In genomic region chr1:16392740-16393139, GRCh38 we compare ENCODE assay signal across 17 cellular contexts. TPM values are rescaled to one million over a fixed set of nuclear protein-coding genes. Genes with fewer than 3 reads are reported as not detected.
DNase-seq lines count a peak whose midpoint lies in the region; ATAC-seq, FAIRE-seq and TF ChIP-seq lines count a peak whose summit lies in the region.
"Had no signal": no experiment of that assay in that cellular context is flagged by ENCODE, and none has a peak within 500 bp of the region (broad histone marks: within the 10 kb centered on the region; RNA-seq: fewer than 3 reads in every experiment).

No MANE protein-coding gene starts in this region.

- H3K4me1 Mint-ChIP-seq in CD4-positive, CD25-positive, alpha-beta regulatory T cell: peaks cover 6 to 42% (median 36%) of the 10 kb centered on the region in 4 donors
- H3K4me1 Mint-ChIP-seq in chondrocyte (ENCODE audit: low read depth) (peaks cover 46% of the 10 kb centered on the region), nephron (peaks cover 30% of the 10 kb centered on the region)

- no peak overlapping the region for H3K14ac ChIP-seq in IMR-90 (replicated peaks; ENCODE audit: low read depth, low read length)

- ATAC-seq in CD4-positive, CD25-positive, alpha-beta regulatory T cell (ENCODE audit: low read depth in 2 of 2): no peak
- ATAC-seq in IMR-90 (ENCODE audit: low read depth): no peak
- no peak for ATAC-seq in GM18511 (IDR thresholded peaks at IDR 0.05; ENCODE audit: unreplicated experiment)

- no peak overlapping the region for H3K4me3 Mint-ChIP-seq in CD4-positive, CD25-positive, alpha-beta regulatory T cell
- no peak overlapping the region for H3K4me3 Mint-ChIP-seq in chondrocyte (ENCODE audit: unreplicated experiment)
- H3K4me3 Mint-ChIP-seq in nephron: no peak overlapping the region
- H3K4me3 Mint-ChIP-seq: activated CD4-positive, alpha-beta T cell treated with anti-CD3 and anti-CD28 coated beads, Interleukin-2, amount 10 ng/mL, durations not matched to agents 24 days and 14 days had no signal

- peak overlapping the region in 2 of 3 donors; percentile 68 to 83 for H3K27ac Mint-ChIP-seq in CD4-positive, CD25-positive, alpha-beta regulatory T cell
- H3K27ac Mint-ChIP-seq in chondrocyte (ENCODE audit: unreplicated experiment) (peak overlapping the region; percentile 33), nephron (peak overlapping the region in 2 of 3 experiments; percentile 21 to 34)

- no peaks in the 10 kb centered on the region for H3K27me3 ChIP-seq in CD4-positive, CD25-positive, alpha-beta regulatory T cell (ENCODE audit: control insufficient read depth, insufficient read depth, low read length)
- no peaks in the 10 kb centered on the region for H3K27me3 ChIP-seq in IMR-90 (ENCODE audit: control insufficient read depth, insufficient read depth, low read length)

- FAIRE-seq in frontal cortex (lab: Jason Lieb, UNC): no peak
- FAIRE-seq: kidney had no signal

- H4K20me1 ChIP-seq in IMR-90 (ENCODE audit: insufficient read depth, low read length): peaks cover 55% of the 10 kb centered on the region

- no peaks in the 10 kb centered on the region for H3K27me3 Mint-ChIP-seq in CD4-positive, CD25-positive, alpha-beta regulatory T cell
- H3K27me3 Mint-ChIP-seq in chondrocyte (ENCODE audit: low read depth) (no peaks in the 10 kb centered on the region), nephron (ENCODE audit: low read depth) (no peaks in the 10 kb centered on the region)
- H3K27me3 Mint-ChIP-seq: activated CD4-positive, alpha-beta T cell treated with anti-CD3 and anti-CD28 coated beads, Interleukin-2, amount 10 ng/mL, durations not matched to agents 24 days and 14 days had no signal

- dilution Hi-C loops in IMR-90 (cut with HindIII; ENCODE audit: low sequenced_read_pairs, unreplicated experiment): no loop called here

- in situ Hi-C loops in IMR-90 (cut with MboI; ENCODE audit: low sequenced_read_pairs): no loop called here

- peaks cover 47% of the 10 kb centered on the region for H3K36me3 ChIP-seq in CD4-positive, CD25-positive, alpha-beta regulatory T cell (ENCODE audit: control insufficient read depth, insufficient read depth, low read length)
- H3K36me3 ChIP-seq in IMR-90 (ENCODE audit: control insufficient read depth, insufficient read depth, low read length): peaks cover 26% of the 10 kb centered on the region

- BruUV-seq in IMR-90 (replicated peaks; lab: Mats Ljungman, UMichigan): no TSS peak

- no peak for TF ChIP-seq RAD21 in IMR-90 (IDR thresholded peaks at IDR 0.05; ENCODE audit: low read length)

- H3K56ac ChIP-seq in IMR-90 (ENCODE audit: extremely low read depth, insufficient read depth, low read length): no peak overlapping the region

- H4K91ac ChIP-seq in IMR-90 (ENCODE audit: insufficient read depth, low read depth, low read length): no peak overlapping the region

- no peak overlapping the region for H3K4me3 ChIP-seq in CD4-positive, CD25-positive, alpha-beta regulatory T cell (ENCODE audit: low read depth, low read length)
- no peak overlapping the region for H3K4me3 ChIP-seq in IMR-90 (ENCODE audit: insufficient read depth, low read depth, low read length)
- H3K4me3 ChIP-seq: skin epidermis had no signal

- no peak overlapping the region for H3K23ac ChIP-seq in IMR-90 (ENCODE audit: low read depth, low read length)

- no peaks in the 10 kb centered on the region for H3K9me3 ChIP-seq in CD4-positive, CD25-positive, alpha-beta regulatory T cell (ENCODE audit: control insufficient read depth in 2 of 2, low read length in 2 of 2)
- no peaks in the 10 kb centered on the region for H3K9me3 ChIP-seq in IMR-90 (ENCODE audit: control insufficient read depth, insufficient read depth, low read length)
- H3K9me3 ChIP-seq: Caco-2 had no signal

- intact Hi-C loops in IMR-90 (cut with micrococcal nuclease): no loop called here

- H2BK5ac ChIP-seq in IMR-90 (ENCODE audit: low read depth, low read length, poor library complexity, severe bottlenecking): no peak overlapping the region

- H2AFZ ChIP-seq in IMR-90 (replicated peaks; ENCODE audit: low read length, poor library complexity): no peak overlapping the region

- no peak overlapping the region for H3K9ac ChIP-seq in IMR-90 (ENCODE audit: low read depth, low read length)

- TF ChIP-seq CTCF in IMR-90 (conservative IDR thresholded peaks at IDR 0.05; ENCODE audit: low read depth, low read length): no peak
- TF ChIP-seq CTCF in chondrocyte (IDR thresholded peaks at IDR 0.05): no peak
- TF ChIP-seq CTCF in nephron (IDR thresholded peaks at IDR 0.05; ENCODE audit: unreplicated experiment in 3 of 3): no peak

- H3K18ac ChIP-seq in IMR-90 (ENCODE audit: low read depth, low read length): no peak overlapping the region

- peaks cover 28 to 82% of the 10 kb centered on the region in 2 experiments; a peak in 3 of 4 replicates for H3K79me1 ChIP-seq in IMR-90 (ENCODE audit: low read depth in 1 of 2, low read length in 2 of 2)

- H3K9me1 ChIP-seq in IMR-90 (ENCODE audit: insufficient read depth, low read length): peaks cover 37% of the 10 kb centered on the region

- 80% methylated on average over 1 of the region's 4 CpGs; no CpG with 5 or more reads in 1 of the 2 experiments for WGBS in IMR-90 (ENCODE audit: extremely low coverage in 2 of 2, insufficient read length in 1 of 2), 2 experiments

- H4K8ac ChIP-seq in IMR-90 (ENCODE audit: low read depth in 2 of 2, low read length in 2 of 2): no peak overlapping the region

- CTCF ChIA-PET in IMR-90 (lab: Yijun Ruan, JAX): no interaction called here

- POLR2A ChIA-PET in IMR-90 (lab: Charles Lee; ENCODE audit: unreplicated experiment): no interaction called here

- H2BK15ac ChIP-seq in IMR-90 (ENCODE audit: low read depth, low read length): no peak overlapping the region

- peaks cover 18% of the 10 kb centered on the region for H3K36me3 Mint-ChIP-seq in CD4-positive, CD25-positive, alpha-beta regulatory T cell
- peaks cover 9% of the 10 kb centered on the region for H3K36me3 Mint-ChIP-seq in chondrocyte (ENCODE audit: low read depth)
- peaks cover 36% of the 10 kb centered on the region for H3K36me3 Mint-ChIP-seq in nephron (ENCODE audit: low read depth)

- no peak overlapping the region for H2BK20ac ChIP-seq in IMR-90 (ENCODE audit: low read depth, low read length)

- H3K4me2 ChIP-seq in IMR-90 (ENCODE audit: low read depth, low read length): no peak overlapping the region

- H2AK5ac ChIP-seq in IMR-90 (ENCODE audit: low read depth, low read length): no peak overlapping the region

- no peak for TF ChIP-seq POLR2A in IMR-90 (IDR thresholded peaks at IDR 0.05; ENCODE audit: low read depth, low read length)

- H3K27ac ChIP-seq in CD4-positive, CD25-positive, alpha-beta regulatory T cell (ENCODE audit: insufficient read depth, low read length, poor library complexity, severe bottlenecking): no peak overlapping the region
- no peak overlapping the region for H3K27ac ChIP-seq in IMR-90 (ENCODE audit: insufficient read depth, low read length)
- H3K27ac ChIP-seq: skin epidermis had no signal

- DNase-seq in CD4-positive, CD25-positive, alpha-beta regulatory T cell: no peak
- peak; percentile 38 for DNase-seq in IMR-90
- DNase-seq in chondrocyte (ENCODE audit: low spot score): no peak
- DNase-seq in NOMO-1 treated with DMSO at 0.1 percent for 48 hours (lab: John Stamatoyannopoulos, UW; ENCODE audit: unreplicated experiment): no peak
- DNase-seq in hepatic stellate cell (ENCODE audit: low spot score): no peak
- DNase-seq in frontal cortex (ENCODE audit: low spot score in 2 of 2): no peak
- DNase-seq: Caco-2, kidney, NCI-H1105, OCI-M1, SW 1271 had no signal

- H3K4me1 ChIP-seq in CD4-positive, CD25-positive, alpha-beta regulatory T cell (ENCODE audit: control insufficient read depth, insufficient read depth, low read length, poor library complexity, severe bottlenecking): peaks cover 28% of the 10 kb centered on the region
- peaks cover 25% of the 10 kb centered on the region for H3K4me1 ChIP-seq in IMR-90 (ENCODE audit: control insufficient read depth, insufficient read depth, low read length)
- H3K4me1 ChIP-seq: Caco-2 had no signal

- no peak overlapping the region for H3K4ac ChIP-seq in IMR-90 (ENCODE audit: low read depth, low read length)

- no peak overlapping the region for H4K5ac ChIP-seq in IMR-90 (ENCODE audit: low read depth, low read length)

- H3K9me3 Mint-ChIP-seq in CD4-positive, CD25-positive, alpha-beta regulatory T cell: no peaks in the 10 kb centered on the region
- H3K9me3 Mint-ChIP-seq in chondrocyte (ENCODE audit: low read depth) (no peaks in the 10 kb centered on the region), nephron (no peaks in the 10 kb centered on the region)
- H3K9me3 Mint-ChIP-seq: activated CD4-positive, alpha-beta T cell treated with anti-CD3 and anti-CD28 coated beads, Interleukin-2, amount 10 ng/mL, durations not matched to agents 24 days and 14 days had no signal

- no peak overlapping the region for H2BK120ac ChIP-seq in IMR-90 (ENCODE audit: low read depth, low read length)

- no peak overlapping the region for H2AK9ac ChIP-seq in IMR-90 (replicated peaks; ENCODE audit: low read depth, low read length, poor library complexity)

RNA-seq across cellular contexts. Expression of gene SZRD1, which starts 25.7 kb away (rescaled TPM):
- 136 TPM for total RNA-seq in CD4-positive, CD25-positive, alpha-beta regulatory T cell
- 10 to 100 TPM; 36.9 to 54.5 (median 44.6) TPM for polyA plus RNA-seq in CD4-positive, CD25-positive, alpha-beta regulatory T cell
- total RNA-seq in IMR-90 (2012; rRNA removed) (104 and 119 TPM in 2 replicates), chondrocyte (113 to 117 TPM (median 113 TPM) in 3 replicates), frontal cortex (4.1 TPM)
- polyA plus RNA-seq in IMR-90 (2012; rRNA removed): 140 and 149 TPM in 2 replicates
- polyA plus RNA-seq in IMR-90 (2012; cell fraction: cytosol; rRNA removed): 98.0 and 110 TPM in 2 replicates
- 71.0 and 75.7 TPM in 2 replicates for polyA plus RNA-seq in IMR-90 (2012; cell fraction: nucleus; rRNA removed; ENCODE audit: low replicate concordance)

RNA-seq across cellular contexts. Expression of gene FBXO42, which starts 40.5 kb away (rescaled TPM):
- total RNA-seq in CD4-positive, CD25-positive, alpha-beta regulatory T cell: 22.0 TPM
- polyA plus RNA-seq in CD4-positive, CD25-positive, alpha-beta regulatory T cell: 10 to 100 TPM; 13.5 to 23.2 (median 21.5) TPM
- 11.4 and 12.0 TPM in 2 replicates for total RNA-seq in IMR-90 (2012; rRNA removed)
- 18.8 and 19.6 TPM in 2 replicates for polyA plus RNA-seq in IMR-90 (2012; rRNA removed)
- polyA plus RNA-seq in IMR-90 (2012; cell fraction: cytosol; rRNA removed): 14.5 and 15.0 TPM in 2 replicates
- polyA plus RNA-seq in IMR-90 (2012; cell fraction: nucleus; rRNA removed; ENCODE audit: low replicate concordance): 24.6 and 26.4 TPM in 2 replicates
- total RNA-seq in chondrocyte: 17.8 to 20.9 TPM (median 20.1 TPM) in 3 replicates
- 28.5 TPM for total RNA-seq in frontal cortex

RNA-seq across cellular contexts. Expression of gene SPATA21, which starts 44.5 kb away (rescaled TPM):
- not detected for total RNA-seq in CD4-positive, CD25-positive, alpha-beta regulatory T cell
- polyA plus RNA-seq in CD4-positive, CD25-positive, alpha-beta regulatory T cell: not detected
- total RNA-seq in IMR-90 (2012; rRNA removed) (not detected in 2 replicates), chondrocyte (not detected in 3 replicates), frontal cortex (not detected)
- polyA plus RNA-seq in IMR-90 (2012; rRNA removed): not detected in 2 replicates
- polyA plus RNA-seq in IMR-90 (2012; cell fraction: cytosol; rRNA removed): not detected in 2 replicates
- 0.01 TPM in 1 of 2 replicates, not detected in the other for polyA plus RNA-seq in IMR-90 (2012; cell fraction: nucleus; rRNA removed; ENCODE audit: low replicate concordance)
- total RNA-seq: activated CD4-positive, alpha-beta T cell treated with anti-CD3 and anti-CD28 coated beads, Interleukin-2, amount 10 ng/mL, durations not matched to agents 24 days and 14 days; Caco-2; glomerular endothelial cell; kidney; temporal lobe had no signal

RNA-seq across cellular contexts. Expression of gene NECAP2, which starts 47.8 kb away (rescaled TPM):
- total RNA-seq in CD4-positive, CD25-positive, alpha-beta regulatory T cell: 147 TPM
- polyA plus RNA-seq in CD4-positive, CD25-positive, alpha-beta regulatory T cell: 100 to 1,000 TPM; 276 to 323 (median 303) TPM
- total RNA-seq in IMR-90 (2012; rRNA removed): 79.7 and 85.1 TPM in 2 replicates
- 80.2 and 80.5 TPM in 2 replicates for polyA plus RNA-seq in IMR-90 (2012; rRNA removed)
- polyA plus RNA-seq in IMR-90 (2012; cell fraction: cytosol; rRNA removed): 74.6 and 84.1 TPM in 2 replicates
- 43.3 and 54.5 TPM in 2 replicates for polyA plus RNA-seq in IMR-90 (2012; cell fraction: nucleus; rRNA removed; ENCODE audit: low replicate concordance)
- 49.1 to 53.4 TPM (median 51.7 TPM) in 3 replicates for total RNA-seq in chondrocyte
- 20.8 TPM for total RNA-seq in frontal cortex

Comparison
In these comparisons a context has a peak if more than half of its experiments do, and no peak if none do; other contexts are left out.
1. RNA of gene SZRD1, which starts 25.7 kb away (total RNA-seq): 136 TPM in CD4-positive, CD25-positive, alpha-beta regulatory T cell (single experiment), 104 to 119 TPM in IMR-90 and 113 to 117 TPM in chondrocyte; 4.1 TPM in frontal cortex (single experiment); every median in the first group is over 10 times any median in the second.
2. Peak in every context shown above with its lines, with median percentiles within 50 percentile points of each other: H3K27ac Mint-ChIP-seq.